20 cellular contexts compared by ENCODE assay signal in genomic region chrX:46634577-46634976, GRCh38.
A peak's percentile ranks its signal among the peaks of the same experiment; 100 is the strongest.
DNase-seq lines count a peak whose midpoint lies in the region; ATAC-seq and TF ChIP-seq lines count a peak whose summit lies in the region.
"Had no signal": no experiment of that assay in that cellular context is flagged by ENCODE, and none has a peak within 500 bp of the region (broad histone marks: within the 10 kb centered on the region; RNA-seq: fewer than 3 reads in every experiment).

No MANE protein-coding gene starts in this region.

- H3K9me3 ChIP-seq in GM23248 (ENCODE audit: low read depth), result no peaks in the 10 kb centered on the region
- H3K9me3 ChIP-seq: stomach had no signal

- H4K20me1 ChIP-seq in GM23248 (ENCODE audit: insufficient read depth), result no peaks in the 10 kb centered on the region; the same call in 1 of the 2 replicates

- no peak overlapping the region for H3K4me2 ChIP-seq in GM23248 (ENCODE audit: unreplicated experiment)

- WGBS in GM23248 (ENCODE audit: low coverage in 1 of 2, low lambda C conversion rate in 2 of 2, missing lambda C conversion rate in 2 of 2), 2 experiments, result 45 to 51% methylated on average over 3 of the region's 3 CpGs

- no peaks in the 10 kb centered on the region for H3K79me2 ChIP-seq in GM23248 (ENCODE audit: insufficient read depth)
- H3K79me2 ChIP-seq: parathyroid adenoma had no signal

- H3K36me3 Mint-ChIP-seq in natural killer cell treated with Interleukin-12 subunit alpha and Interleukin-12 subunit beta and Interleukin-15 and Interleukin-18, amount 100 ng/mL, for 72 hours, result no peaks in the 10 kb centered on the region
- H3K36me3 Mint-ChIP-seq in natural killer cell, result no peaks in the 10 kb centered on the region
- H3K36me3 Mint-ChIP-seq in activated CD4-positive, alpha-beta memory T cell treated with anti-CD3 and anti-CD28 coated beads, Interleukin-2, amount 10 ng/mL, durations not matched to agents 7 days and 5 days (ENCODE audit: low read depth), result peaks cover 32% of the 10 kb centered on the region

- no peaks in the 10 kb centered on the region for H3K9me3 Mint-ChIP-seq in natural killer cell treated with Interleukin-12 subunit alpha and Interleukin-12 subunit beta and Interleukin-15 and Interleukin-18, amount 100 ng/mL, for 72 hours
- no peaks in the 10 kb centered on the region for H3K9me3 Mint-ChIP-seq in natural killer cell
- no peaks in the 10 kb centered on the region for H3K9me3 Mint-ChIP-seq in activated CD4-positive, alpha-beta memory T cell treated with anti-CD3 and anti-CD28 coated beads, Interleukin-2, amount 10 ng/mL, durations not matched to agents 7 days and 5 days
- H3K9me3 Mint-ChIP-seq: CD8-positive, alpha-beta memory T cell had no signal

- peaks cover 0 to 31% of the 10 kb centered on the region in 2 donors for H3K27me3 Mint-ChIP-seq in natural killer cell treated with Interleukin-12 subunit alpha and Interleukin-12 subunit beta and Interleukin-15 and Interleukin-18, amount 100 ng/mL, for 72 hours
- H3K27me3 Mint-ChIP-seq in natural killer cell (ENCODE audit: low read depth in 2 of 2), result peaks cover 9 to 56% of the 10 kb centered on the region in 2 donors
- no peaks in the 10 kb centered on the region for H3K27me3 Mint-ChIP-seq in activated CD4-positive, alpha-beta memory T cell treated with anti-CD3 and anti-CD28 coated beads, Interleukin-2, amount 10 ng/mL, durations not matched to agents 7 days and 5 days
- H3K27me3 Mint-ChIP-seq: naive B cell had no signal

- peak; percentile 48 to 67 for ATAC-seq in natural killer cell treated with Interleukin-12 subunit alpha and Interleukin-12 subunit beta and Interleukin-15 and Interleukin-18, amount 100 ng/mL, for 72 hours
- ATAC-seq in natural killer cell, result no peak
- ATAC-seq: K562, sciatic nerve had no signal

- H2AFZ ChIP-seq in GM23248, result no peak overlapping the region
- H2AFZ ChIP-seq: parathyroid adenoma had no signal

- no peak overlapping the region for H3K9ac ChIP-seq in GM23248
- H3K9ac ChIP-seq: parathyroid adenoma had no signal

- TF ChIP-seq CTCF in natural killer cell (IDR thresholded peaks at IDR 0.05), result no peak
- TF ChIP-seq CTCF in GM13976 (IDR thresholded peaks at IDR 0.05; ENCODE audit: borderline replicate concordance, control extremely low read depth, extremely low read depth, insufficient read depth, missing control alignments), result no peak

- H3K27ac Mint-ChIP-seq in natural killer cell treated with Interleukin-12 subunit alpha and Interleukin-12 subunit beta and Interleukin-15 and Interleukin-18, amount 100 ng/mL, for 72 hours, result peak overlapping the region; percentile 29 to 71
- H3K27ac Mint-ChIP-seq in natural killer cell, result no peak overlapping the region
- H3K27ac Mint-ChIP-seq in activated CD4-positive, alpha-beta memory T cell treated with anti-CD3 and anti-CD28 coated beads, Interleukin-2, amount 10 ng/mL, durations not matched to agents 7 days and 5 days, result no peak overlapping the region

- intact Hi-C loops in natural killer cell (cut with micrococcal nuclease), result no loop called here

- H3K4me1 Mint-ChIP-seq in natural killer cell treated with Interleukin-12 subunit alpha and Interleukin-12 subunit beta and Interleukin-15 and Interleukin-18, amount 100 ng/mL, for 72 hours (ENCODE audit: low read depth in 2 of 2), result peaks cover 20% of the 10 kb centered on the region in 2 donors
- peaks cover 18 to 22% of the 10 kb centered on the region in 2 donors for H3K4me1 Mint-ChIP-seq in natural killer cell
- peaks cover 47% of the 10 kb centered on the region for H3K4me1 Mint-ChIP-seq in activated CD4-positive, alpha-beta memory T cell treated with anti-CD3 and anti-CD28 coated beads, Interleukin-2, amount 10 ng/mL, durations not matched to agents 7 days and 5 days

- no peak for DNase-seq in natural killer cell treated with Interleukin-12 subunit alpha and Interleukin-12 subunit beta and Interleukin-15 and Interleukin-18, amount 100 ng/mL, for 72 hours (ENCODE audit: low spot score)
- DNase-seq in natural killer cell (no peak), GM23248 (peak; percentile 26), NCI-H748 (lab: John Stamatoyannopoulos, UW; ENCODE audit: unreplicated experiment) (no peak), cerebellar nuclear complex (lab: John Stamatoyannopoulos, UW) (no peak), GM13976 (ENCODE audit: low spot score) (no peak)
- no peak for DNase-seq in activated CD4-positive, alpha-beta memory T cell treated with anti-CD3 and anti-CD28 coated beads, Interleukin-2, amount 10 ng/mL, durations not matched to agents 7 days and 5 days
- no peak for DNase-seq in stimulated activated CD4-positive, alpha-beta T cell treated with anti-CD3 and anti-CD28 coated beads, Interleukin-4, amount 100 ng/mL, for 24 hours
- DNase-seq: activated gamma-delta T cell treated with Interleukin-2 at 50 U/mL for 16 hours; CD8-positive, alpha-beta memory T cell; DMS79 treated with DMSO at 0.1 percent for 48 hours; hypothalamus; mammary epithelial cell; naive B cell; NCI-H2029; stomach; SW 1271 had no signal

- no peaks in the 10 kb centered on the region for H3K9me2 ChIP-seq in GM23248 (ENCODE audit: insufficient read depth)

- POLR2A ChIA-PET in activated CD4-positive, alpha-beta memory T cell treated with anti-CD3 and anti-CD28 coated beads, Interleukin-2, amount 10 ng/mL, durations not matched to agents 7 days and 5 days (lab: Charles Lee), result interaction anchor here (1.6 kb wide), 1 partner anchor 24 kb away, joined by 4 read pairs; no protein-coding TSS in a partner anchor

- CTCF ChIA-PET in activated CD4-positive, alpha-beta memory T cell treated with anti-CD3 and anti-CD28 coated beads, Interleukin-2, amount 10 ng/mL, durations not matched to agents 7 days and 5 days (lab: Charles Lee), result no interaction called here

- no peaks in the 10 kb centered on the region for H3K36me3 ChIP-seq in GM23248 (ENCODE audit: low read depth)

- no peak overlapping the region for H3K27ac ChIP-seq in GM23248
- H3K27ac ChIP-seq: parathyroid adenoma, stomach had no signal

- H3F3A ChIP-seq in GM23248 (ENCODE audit: insufficient read depth), result peaks cover 29% of the 10 kb centered on the region; the same call in 1 of the 2 replicates

- H3K4me3 ChIP-seq in GM23248, result no peak overlapping the region
- H3K4me3 ChIP-seq: K562, stomach had no signal

- H3K4me3 Mint-ChIP-seq in natural killer cell treated with Interleukin-12 subunit alpha and Interleukin-12 subunit beta and Interleukin-15 and Interleukin-18, amount 100 ng/mL, for 72 hours, result peak overlapping the region; percentile 82
- no peak overlapping the region for H3K4me3 Mint-ChIP-seq in natural killer cell
- H3K4me3 Mint-ChIP-seq in activated CD4-positive, alpha-beta memory T cell treated with anti-CD3 and anti-CD28 coated beads, Interleukin-2, amount 10 ng/mL, durations not matched to agents 7 days and 5 days, result peak overlapping the region; percentile 11
- H3K4me3 Mint-ChIP-seq: CD8-positive, alpha-beta memory T cell; naive B cell had no signal

- in situ Hi-C loops in GM23248 (cut with MboI), result no loop called here
- in situ Hi-C loops in GM13976 (cut with MboI; ENCODE audit: low sequenced_read_pairs, unreplicated experiment), result loop anchor here (10.0 kb wide), 1 partner anchor 60 kb away; the partner anchor contains the start of gene CHST7

- H3K4me1 ChIP-seq in GM23248 (ENCODE audit: insufficient read depth), result peaks cover 45% of the 10 kb centered on the region
- H3K4me1 ChIP-seq: parathyroid adenoma had no signal

- H3K27me3 ChIP-seq in GM23248 (replicated peaks; ENCODE audit: insufficient read depth), result no peaks in the 10 kb centered on the region
- H3K27me3 ChIP-seq: stomach had no signal

Comparison
In these comparisons a context has a peak if more than half of its experiments do, and no peak if none do; other contexts are left out.
1. ATAC-seq: peak in natural killer cell treated with Interleukin-12 subunit alpha and Interleukin-12 subunit beta and Interleukin-15 and Interleukin-18, amount 100 ng/mL, for 72 hours (2 of 2); none in natural killer cell (0 of 3).
2. H3K27ac Mint-ChIP-seq: peak in natural killer cell treated with Interleukin-12 subunit alpha and Interleukin-12 subunit beta and Interleukin-15 and Interleukin-18, amount 100 ng/mL, for 72 hours (2 of 2); none in natural killer cell (0 of 2) and activated CD4-positive, alpha-beta memory T cell treated with anti-CD3 and anti-CD28 coated beads, Interleukin-2, amount 10 ng/mL, durations not matched to agents 7 days and 5 days (single experiment).